Comparison of ENCODE assay signal across 15 cellular contexts in genomic region chr16:56998861-56999260, GRCh38. TPM values are rescaled to one million over a fixed set of nuclear protein-coding genes. Genes with fewer than 3 reads are reported as not detected.
A peak's percentile ranks its signal among the peaks of the same experiment; 100 is the strongest.
DNase-seq lines count a peak whose midpoint lies in the region; ATAC-seq and TF ChIP-seq lines count a peak whose summit lies in the region.
"Had no signal": no experiment of that assay in that cellular context is flagged by ENCODE, and none has a peak within 500 bp of the region (broad histone marks: within the 10 kb centered on the region; RNA-seq: fewer than 3 reads in every experiment).

No MANE protein-coding gene starts in this region.

- H3K9me3 Mint-ChIP-seq in Calu3 (ENCODE audit: low read depth, unreplicated experiment) = no peaks in the 10 kb centered on the region

- DNase-seq in GM23248 = no peak
- no peak for DNase-seq in coronary artery (ENCODE audit: low spot score)
- DNase-seq in psoas muscle = no peak
- DNase-seq in hepatic stellate cell (ENCODE audit: low spot score) = no peak
- no peak for DNase-seq in NCI-H2227 (lab: John Stamatoyannopoulos, UW; ENCODE audit: unreplicated experiment)
- no peak for DNase-seq in Calu3
- DNase-seq: activated CD4-positive, alpha-beta T cell treated with anti-CD3 and anti-CD28 coated beads, Interleukin-2, amount 50 U/mL, for 1 hour; anterior cingulate cortex; KBM-7; NCI-H1694 treated with DMSO at 0.1 percent for 48 hours; pancreas; SK-N-SH had no signal

- H3K4me1 Mint-ChIP-seq in Calu3 (ENCODE audit: low read depth, unreplicated experiment) = no peaks in the 10 kb centered on the region

- BruUV-seq in Calu3 (replicated peaks; lab: Mats Ljungman, UMichigan) = no TSS peak

- H3K4me3 Mint-ChIP-seq in Calu3 (ENCODE audit: low read depth, unreplicated experiment) = no peak overlapping the region

- H2AFZ ChIP-seq in GM23248 = no peak overlapping the region

- in situ Hi-C loops in GM23248 (cut with MboI) = no loop called here

- no peaks in the 10 kb centered on the region for H3K9me2 ChIP-seq in GM23248 (ENCODE audit: insufficient read depth)
- H3K9me2 ChIP-seq: SK-N-SH had no signal

- peak overlapping the region in 8 of 11 experiments; percentile 23 to 66 (median 55); a peak in 9 of 22 replicates for H3K9ac ChIP-seq in BLaER1 treated with 17β-estradiol and CSF1 and Interleukin-3, amounts not matched to agents 10 nM and 100 nM
- H3K9ac ChIP-seq in GM23248 = 0 out of 2 replicates have a peak overlapping the region, but pooled peaks have one; percentile 78
- H3K9ac ChIP-seq: SK-N-SH had no signal

- H3K27me3 Mint-ChIP-seq in Calu3 (ENCODE audit: unreplicated experiment) = peaks cover 14% of the 10 kb centered on the region

- intact Hi-C loops in psoas muscle (cut with DNase I) (no loop called here), Calu3 (cut with micrococcal nuclease; ENCODE audit: unreplicated experiment) (no loop called here)

- CTCF ChIA-PET in Calu3 (lab: Charles Lee) = no interaction called here

- H3K4me2 ChIP-seq in BLaER1 treated with 17β-estradiol and CSF1 and Interleukin-3, amounts not matched to agents 10 nM and 100 nM = peak overlapping the region; percentile 77 to 93 (median 89)
- no peak overlapping the region for H3K4me2 ChIP-seq in GM23248 (ENCODE audit: unreplicated experiment)
- H3K4me2 ChIP-seq: SK-N-SH had no signal

- H3K27me3 ChIP-seq in BLaER1 treated with 17β-estradiol and CSF1 and Interleukin-3, amounts not matched to agents 10 nM and 100 nM = no peaks in the 10 kb centered on the region
- H3K27me3 ChIP-seq in GM23248 (replicated peaks; ENCODE audit: insufficient read depth) = no peaks in the 10 kb centered on the region
- no peaks in the 10 kb centered on the region for H3K27me3 ChIP-seq in psoas muscle (ENCODE audit: insufficient read depth in 3 of 3, low read length in 2 of 3)
- H3K27me3 ChIP-seq: pancreas had no signal

- H3K4me3 ChIP-seq in BLaER1 treated with 17β-estradiol and CSF1 and Interleukin-3, amounts not matched to agents 10 nM and 100 nM = no peak overlapping the region
- H3K4me3 ChIP-seq in GM23248 (no peak overlapping the region), coronary artery (no peak overlapping the region), psoas muscle (no peak overlapping the region)
- H3K4me3 ChIP-seq: pancreas had no signal

- H3F3A ChIP-seq in GM23248 (ENCODE audit: insufficient read depth) = no peaks in the 10 kb centered on the region; the same call in 1 of the 2 replicates

- H3K36me3 ChIP-seq in BLaER1 treated with 17β-estradiol and CSF1 and Interleukin-3, amounts not matched to agents 10 nM and 100 nM = peaks cover 0 to 19% (median 0%) of the 10 kb centered on the region in 11 experiments; a peak in 7 of 22 replicates
- H3K36me3 ChIP-seq in GM23248 (ENCODE audit: low read depth) (no peaks in the 10 kb centered on the region), psoas muscle (ENCODE audit: insufficient read depth in 1 of 2, low read depth in 1 of 2) (no peaks in the 10 kb centered on the region)
- H3K36me3 ChIP-seq: pancreas had no signal

- no peak overlapping the region for H3K27ac Mint-ChIP-seq in Calu3 (ENCODE audit: unreplicated experiment)

- H3K27ac ChIP-seq in BLaER1 treated with 17β-estradiol and CSF1 and Interleukin-3, amounts not matched to agents 10 nM and 100 nM = peak overlapping the region in 10 of 11 experiments; percentile 53 to 79 (median 72); a peak in 14 of 22 replicates
- H3K27ac ChIP-seq in GM23248 (no peak overlapping the region), coronary artery (peak overlapping the region; percentile 78 to 87), psoas muscle (peak overlapping the region; percentile 62)

- H3K79me2 ChIP-seq in GM23248 (ENCODE audit: insufficient read depth) = peaks cover 91% of the 10 kb centered on the region

- no peak for TF ChIP-seq CTCF in coronary artery (IDR thresholded peaks at IDR 0.05)
- no peak for TF ChIP-seq CTCF in psoas muscle (IDR thresholded peaks at IDR 0.05)
- TF ChIP-seq CTCF in Calu3 (IDR thresholded peaks at IDR 0.05; ENCODE audit: unreplicated experiment) = no peak

- ATAC-seq in psoas muscle (no peak), HG02981 (IDR thresholded peaks at IDR 0.05; ENCODE audit: unreplicated experiment) (no peak)

- peaks cover 4% of the 10 kb centered on the region for H3K36me3 Mint-ChIP-seq in Calu3 (ENCODE audit: insufficient read depth, unreplicated experiment)

- peaks cover 0 to 82% (median 24%) of the 10 kb centered on the region in 11 experiments; a peak in 16 of 22 replicates for H4K20me1 ChIP-seq in BLaER1 treated with 17β-estradiol and CSF1 and Interleukin-3, amounts not matched to agents 10 nM and 100 nM
- H4K20me1 ChIP-seq in GM23248 (ENCODE audit: insufficient read depth) = no peaks in the 10 kb centered on the region

- peaks cover 48 to 66% (median 62%) of the 10 kb centered on the region in 10 experiments for H3K4me1 ChIP-seq in BLaER1 treated with 17β-estradiol and CSF1 and Interleukin-3, amounts not matched to agents 10 nM and 100 nM
- H3K4me1 ChIP-seq in GM23248 (ENCODE audit: insufficient read depth) (peaks cover 24% of the 10 kb centered on the region), psoas muscle (no peaks in the 10 kb centered on the region)
- H3K4me1 ChIP-seq: Caco-2, pancreas had no signal

- H3K9me3 ChIP-seq in BLaER1 treated with 17β-estradiol and CSF1 and Interleukin-3, amounts not matched to agents 10 nM and 100 nM (replicated peaks in 1 of 11) = no peaks in the 10 kb centered on the region
- no peaks in the 10 kb centered on the region for H3K9me3 ChIP-seq in GM23248 (ENCODE audit: low read depth)
- no peaks in the 10 kb centered on the region for H3K9me3 ChIP-seq in psoas muscle
- H3K9me3 ChIP-seq: Caco-2, pancreas, SK-N-SH had no signal

- 96 to 98% methylated on average over 6 of the region's 6 CpGs for WGBS in GM23248 (ENCODE audit: low coverage in 1 of 2, low lambda C conversion rate in 2 of 2, missing lambda C conversion rate in 2 of 2), 2 experiments
- 74 to 75% (median 75%) methylated on average over 6 of the region's 6 CpGs for WGBS in psoas muscle, 3 donors

RNA-seq across cellular contexts. Expression of gene NLRC5, which starts 9.5 kb away (rescaled TPM):
- total RNA-seq in GM23248 (2014; rRNA removed; shearing (Covaris generic)) = 17.1 and 23.8 TPM in 2 replicates
- 9.3 and 10.6 TPM in 2 replicates for polyA plus RNA-seq in GM23248 (2016; fragmentation: Nextera tagmentation; extraction: Ambion mirVana)
- total RNA-seq in psoas muscle = 10 to 100 TPM in 1 of 4 donors, 1 to 10 TPM in 3; 6.4 to 13.6 (median 7.8) TPM
- polyA plus RNA-seq in psoas muscle = 1 to 10 TPM; 2.3 to 4.5 (median 2.7) TPM
- 18.0 and 42.3 TPM in 2 replicates for total RNA-seq in Calu3 (2022)

RNA-seq across cellular contexts. Expression of gene CETP, which starts 37.1 kb away (rescaled TPM):
- total RNA-seq in GM23248 (2014; rRNA removed; shearing (Covaris generic)) = not detected in 2 replicates
- polyA plus RNA-seq in GM23248 (2016; fragmentation: Nextera tagmentation; extraction: Ambion mirVana) (not detected in 2 replicates), psoas muscle (under 1 TPM in 2 of 3 donors, not detected in 1; 0.05 to 0.14 TPM)
- total RNA-seq in psoas muscle (under 1 TPM in 3 of 4 donors, not detected in 1; 0.17 to 0.67 (median 0.19) TPM), Calu3 (2022) (not detected in 2 replicates)
- total RNA-seq: Caco-2 had no signal
- polyA plus RNA-seq: SK-N-SH had no signal
